ENCODE assay signal across 29 cellular contexts in genomic region chrX:111102636-111103035, GRCh38.
"Had no signal": no experiment of that assay in that cellular context is flagged by ENCODE, and none has a peak within 500 bp of the region (broad histone marks: within the 10 kb centered on the region; RNA-seq: fewer than 3 reads in every experiment).

No MANE protein-coding gene starts in this region.

- H3K4me1 ChIP-seq: breast epithelium had no signal

- H3K9me3 ChIP-seq: body of pancreas, breast epithelium, MG63 had no signal

- H3K4me3 ChIP-seq: body of pancreas, breast epithelium, MG63 had no signal

- DNase-seq: activated CD4-positive, alpha-beta T cell treated with anti-CD3 and anti-CD28 coated beads, Interleukin-2, amount 10 ng/mL, durations not matched to agents 24 days and 14 days; activated CD4-positive, alpha-beta T cell treated with anti-CD3 and anti-CD28 coated beads, Interleukin-2, amount 50 U/mL, for 4 hours; activated CD8-positive, alpha-beta T cell treated with anti-CD3 and anti-CD28 coated beads for 36 hours; activated gamma-delta T cell; activated naive CD4-positive, alpha-beta T cell treated with Interleukin-2 at 50 U/mL for 16 hours; activated naive CD8-positive, alpha-beta T cell treated with anti-CD3 and anti-CD28 coated beads, Interleukin-2, amount 10 ng/mL, durations not matched to agents 7 days and 5 days; activated T-cell treated with anti-CD3 and anti-CD28 coated beads, Interleukin-2, amount 50 U/mL, for 1 hour; body of pancreas; Kasumi-1; KG1; MG63; NCI-H1048; NCI-H1105 treated with DMSO at 0.1 percent for 48 hours; NCI-H1694; NCI-H1930; NCI-H2107; NCI-H2171; NCI-H510A treated with DMSO at 0.1 percent for 48 hours; NCI-H526 treated with DMSO at 0.1 percent for 48 hours; PC-3; Right ventricle myocardium superior; SW 1271; T-helper 1 cell; T-helper 2 cell; T-helper 9 cell; WERI-Rb-1 had no signal

- H3K36me3 ChIP-seq: breast epithelium, MG63, WERI-Rb-1 had no signal

- H3K36me3 Mint-ChIP-seq: activated naive CD4-positive, alpha-beta T cell treated with anti-CD3 and anti-CD28 coated beads, Interleukin-2, amount 50 U/mL, for 24 hours; activated naive CD8-positive, alpha-beta T cell treated with anti-CD3 and anti-CD28 coated beads, Interleukin-2, amount 10 ng/mL, durations not matched to agents 7 days and 5 days had no signal

- H3K4me3 Mint-ChIP-seq: activated CD4-positive, alpha-beta T cell treated with anti-CD3 and anti-CD28 coated beads, Interleukin-2, amount 10 ng/mL, durations not matched to agents 24 days and 14 days; activated CD8-positive, alpha-beta T cell treated with anti-CD3 and anti-CD28 coated beads for 36 hours; activated naive CD4-positive, alpha-beta T cell treated with anti-CD3 and anti-CD28 coated beads, Interleukin-2, amount 50 U/mL, for 24 hours; activated naive CD8-positive, alpha-beta T cell treated with anti-CD3 and anti-CD28 coated beads, Interleukin-2, amount 10 ng/mL, durations not matched to agents 7 days and 5 days had no signal

- H3K9me3 Mint-ChIP-seq: activated CD4-positive, alpha-beta T cell treated with anti-CD3 and anti-CD28 coated beads, Interleukin-2, amount 10 ng/mL, durations not matched to agents 24 days and 14 days; activated CD8-positive, alpha-beta T cell treated with anti-CD3 and anti-CD28 coated beads for 36 hours; activated naive CD4-positive, alpha-beta T cell treated with anti-CD3 and anti-CD28 coated beads, Interleukin-2, amount 50 U/mL, for 24 hours; activated naive CD8-positive, alpha-beta T cell treated with anti-CD3 and anti-CD28 coated beads, Interleukin-2, amount 10 ng/mL, durations not matched to agents 7 days and 5 days; activated T-helper 2 cell treated with anti-CD3 and anti-CD28 coated beads, Interferon-gamma antibody, Interleukin-2, Interleukin-4, amounts not matched to agents 10 μg/mL and 5 μg/mL and 100 μg/mL, durations not matched to agents 14 hours and 24 hours and 36 hours had no signal

- H3K27ac Mint-ChIP-seq: activated CD4-positive, alpha-beta T cell treated with anti-CD3 and anti-CD28 coated beads, Interleukin-2, amount 10 ng/mL, durations not matched to agents 24 days and 14 days; activated CD8-positive, alpha-beta T cell treated with anti-CD3 and anti-CD28 coated beads for 36 hours; activated naive CD4-positive, alpha-beta T cell treated with anti-CD3 and anti-CD28 coated beads, Interleukin-2, amount 50 U/mL, for 24 hours; activated naive CD8-positive, alpha-beta T cell treated with anti-CD3 and anti-CD28 coated beads, Interleukin-2, amount 10 ng/mL, durations not matched to agents 7 days and 5 days; activated T-helper 2 cell treated with anti-CD3 and anti-CD28 coated beads, Interferon-gamma antibody, Interleukin-2, Interleukin-4, amounts not matched to agents 10 μg/mL and 5 μg/mL and 100 μg/mL, durations not matched to agents 14 hours and 24 hours and 36 hours had no signal

- ATAC-seq: activated CD8-positive, alpha-beta T cell treated with anti-CD3 and anti-CD28 coated beads for 36 hours; body of pancreas; PC-3 had no signal

- H3K27ac ChIP-seq: body of pancreas, WERI-Rb-1 had no signal

- H3K27me3 ChIP-seq: body of pancreas, MG63 had no signal
